Comparison of ENCODE assay signal across 24 cellular contexts in the genomic region with DNA sequence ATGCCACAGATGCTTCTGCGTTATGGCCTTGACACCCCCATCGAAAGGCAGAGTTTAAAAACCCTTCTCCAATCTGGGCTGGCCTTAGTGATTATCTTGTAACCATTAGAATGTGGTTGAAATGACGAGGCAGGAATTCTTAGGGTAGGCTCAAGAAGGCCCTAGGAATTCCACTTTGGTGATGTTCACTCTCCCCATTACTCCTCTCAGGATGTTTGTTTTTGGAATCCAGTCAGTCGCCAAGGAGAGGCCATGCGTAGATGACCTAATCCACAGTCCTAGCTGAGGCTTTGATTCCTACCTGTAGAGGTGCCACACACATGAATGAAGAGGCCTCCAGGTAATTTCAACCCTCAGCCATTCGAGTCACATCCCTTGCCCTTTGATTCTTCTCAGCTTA.
A peak's percentile ranks its signal among the peaks of the same experiment; 100 is the strongest.
DNase-seq lines count a peak whose midpoint lies in the region; ATAC-seq, FAIRE-seq and TF ChIP-seq lines count a peak whose summit lies in the region.
"Had no signal": no experiment of that assay in that cellular context is flagged by ENCODE, and none has a peak within 500 bp of the region (broad histone marks: within the 10 kb centered on the region; RNA-seq: fewer than 3 reads in every experiment).

No MANE protein-coding gene starts in this region.

- no peaks in the 10 kb centered on the region for H3K4me1 ChIP-seq in upper lobe of right lung
- H3K4me1 ChIP-seq in tibial artery, result no peaks in the 10 kb centered on the region
- H3K4me1 ChIP-seq: body of pancreas, testis, vagina had no signal

- H3K27me3 ChIP-seq in upper lobe of right lung (no peaks in the 10 kb centered on the region), tibial artery (no peaks in the 10 kb centered on the region)
- H3K27me3 ChIP-seq: body of pancreas, MG63, testis, vagina had no signal

- H3K27ac ChIP-seq in upper lobe of right lung (no peak overlapping the region), tibial artery (no peak overlapping the region)
- H3K27ac ChIP-seq: 22Rv1, body of pancreas, testis, vagina had no signal

- no peak overlapping the region for H3K4me3 ChIP-seq in astrocyte of the spinal cord (ENCODE audit: low read depth, low read length)
- H3K4me3 ChIP-seq in upper lobe of right lung, result no peak overlapping the region
- no peak overlapping the region for H3K4me3 ChIP-seq in tibial artery
- H3K4me3 ChIP-seq: body of pancreas, GM12878, K562, MG63, testis, vagina had no signal

- ATAC-seq in upper lobe of right lung (peak; percentile 89), left cardiac atrium (no peak)
- ATAC-seq: body of pancreas, GM12878, K562 had no signal

- peak; percentile 41 for DNase-seq in DMS53 (lab: John Stamatoyannopoulos, UW)
- DNase-seq in DMS53 treated with DMSO at 0.1 percent for 48 hours (lab: John Stamatoyannopoulos, UW; ENCODE audit: unreplicated experiment), result no peak
- peak; percentile 6 for DNase-seq in astrocyte of the spinal cord (ENCODE audit: low read depth, low spot score)
- DNase-seq in iPS-NIHi7 (ENCODE audit: extremely low spot score), result peak; percentile 13
- no peak for DNase-seq in upper lobe of right lung
- DNase-seq in left cardiac atrium, result no peak
- no peak for DNase-seq in tibial artery
- DNase-seq in frontal cortex (ENCODE audit: low spot score in 2 of 2), result no peak
- DNase-seq: activated CD4-positive, alpha-beta T cell treated with anti-CD3 and anti-CD28 coated beads for 48 hours; activated gamma-delta T cell treated with Interleukin-2 at 50 U/mL for 16 hours; activated T-cell treated with anti-CD3 and anti-CD28 coated beads, Interleukin-2, amount 50 U/mL, for 24 hours; body of pancreas; GOT3; MG63; naive B cell; NCI-H1417; NCI-H2029 treated with DMSO at 0.1 percent for 48 hours; stimulated activated naive CD4-positive, alpha-beta T cell treated with Interleukin-2 at 50 U/mL for 16 hours; testis had no signal

- FAIRE-seq in frontal cortex (lab: Jason Lieb, UNC), result no peak
- FAIRE-seq: endothelial cell of umbilical vein, GM12878, K562 had no signal

- in situ Hi-C loops in astrocyte of the spinal cord (cut with HindIII; ENCODE audit: low sequenced_read_pairs), result no loop called here

- H3K9me3 ChIP-seq in upper lobe of right lung, result no peaks in the 10 kb centered on the region
- no peaks in the 10 kb centered on the region for H3K9me3 ChIP-seq in tibial artery
- H3K9me3 ChIP-seq: body of pancreas, MG63, testis, vagina had no signal

- H3K36me3 ChIP-seq in upper lobe of right lung (no peaks in the 10 kb centered on the region), tibial artery (no peaks in the 10 kb centered on the region)
- H3K36me3 ChIP-seq: MG63, vagina had no signal

- intact Hi-C loops in upper lobe of right lung (cut with DNase I), result no loop called here
- intact Hi-C loops in left cardiac atrium (cut with DNase I), result no loop called here
- intact Hi-C loops in tibial artery (cut with DNase I; ENCODE audit: low total_unique reads), result no loop called here

- TF ChIP-seq CTCF in astrocyte of the spinal cord (IDR thresholded peaks at IDR 0.05; ENCODE audit: low read depth, low read length) (no peak), upper lobe of right lung (IDR thresholded peaks at IDR 0.05) (no peak), tibial artery (IDR thresholded peaks at IDR 0.05) (no peak)

Comparison
In these comparisons a context has a peak if more than half of its experiments do, and no peak if none do; other contexts are left out.
1. DNase-seq: peak in DMS53 (single experiment), astrocyte of the spinal cord (single experiment) and iPS-NIHi7 (single experiment); none in DMS53 treated with DMSO at 0.1 percent for 48 hours (single experiment), upper lobe of right lung (single experiment), left cardiac atrium (single experiment), tibial artery (0 of 2) and frontal cortex (0 of 2).